ENCODE assay signal across 19 cellular contexts in the genomic region with DNA sequence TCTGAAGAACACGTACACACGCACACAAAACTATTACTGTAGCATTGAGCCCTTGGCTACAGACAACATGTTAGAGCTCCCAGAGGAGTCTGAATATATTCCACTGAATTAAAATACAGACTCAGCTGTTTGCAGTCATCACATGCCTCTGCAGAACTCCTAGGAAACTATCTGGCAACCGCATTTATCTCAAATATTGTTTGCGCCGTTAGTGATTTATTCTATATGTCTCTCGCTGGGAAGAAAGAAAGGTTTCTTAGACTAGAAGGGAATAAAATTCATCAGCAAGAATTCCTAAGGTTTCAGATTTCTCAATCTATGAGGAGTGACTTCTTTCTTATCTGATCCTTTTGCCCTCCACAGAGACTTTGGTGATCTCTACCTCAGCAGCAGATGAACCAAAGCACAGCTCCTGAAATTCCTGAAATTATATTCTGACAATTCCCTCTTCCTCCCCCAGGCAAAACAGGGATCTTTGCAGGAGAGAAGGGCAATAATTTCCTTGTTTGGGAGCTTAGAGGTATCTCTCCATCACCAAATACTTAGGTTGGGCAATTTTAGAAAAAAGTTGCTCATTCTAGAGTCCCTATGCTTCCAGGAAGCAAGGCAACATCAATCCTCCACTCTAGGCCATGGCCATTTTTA.
"Had no signal": no experiment of that assay in that cellular context is flagged by ENCODE, and none has a peak within 500 bp of the region (broad histone marks: within the 10 kb centered on the region; RNA-seq: fewer than 3 reads in every experiment).

No MANE protein-coding gene starts in this region.

- H3K4me3 ChIP-seq: body of pancreas, colonic mucosa, gastroesophageal sphincter, heart left ventricle, prostate gland, skin epidermis, upper lobe of right lung had no signal

- H3K27me3 ChIP-seq: body of pancreas, colonic mucosa, gastroesophageal sphincter, heart left ventricle, upper lobe of right lung had no signal

- DNase-seq: activated CD4-positive, alpha-beta memory T cell treated with anti-CD3 and anti-CD28 coated beads for 36 hours; activated CD4-positive, alpha-beta T cell treated with anti-CD3 and anti-CD28 coated beads for 36 hours; activated gamma-delta T cell treated with Interleukin-2 at 50 U/mL for 16 hours; activated T-cell treated with anti-CD3 and anti-CD28 coated beads for 4 hours; amniotic stem cell; body of pancreas; colonic mucosa; heart left ventricle; kidney; occipital lobe; right cardiac atrium; stimulated activated CD4-positive, alpha-beta T cell treated with anti-CD3 and anti-CD28 coated beads, Interleukin-2, amount 100 ng/mL, for 48 hours; stimulated activated naive CD8-positive, alpha-beta T cell treated with anti-CD3 and anti-CD28 coated beads, Interleukin-15, amount 100 ng/mL, for 72 hours; upper lobe of right lung had no signal

- ATAC-seq: activated CD4-positive, alpha-beta T cell treated with anti-CD3 and anti-CD28 coated beads for 36 hours; body of pancreas; gastroesophageal sphincter; heart left ventricle; left lobe of liver; natural killer cell treated with Interleukin-12 subunit alpha and Interleukin-12 subunit beta and Interleukin-15 and Interleukin-18, amount 100 ng/mL, for 72 hours; right cardiac atrium; stimulated activated naive CD8-positive, alpha-beta T cell treated with anti-CD3 and anti-CD28 coated beads, Interleukin-15, amount 100 ng/mL, for 72 hours; upper lobe of right lung had no signal

- H3K27ac ChIP-seq: colonic mucosa, gastroesophageal sphincter, heart left ventricle, prostate gland, upper lobe of right lung had no signal

- H3K36me3 ChIP-seq: colonic mucosa, prostate gland, upper lobe of right lung had no signal

- H3K9me3 ChIP-seq: body of pancreas, colonic mucosa, gastroesophageal sphincter, heart left ventricle, prostate gland, upper lobe of right lung had no signal

- H3K4me1 ChIP-seq: body of pancreas, colonic mucosa, prostate gland had no signal
